ENCODE assay signal across 2 cellular contexts in genomic region chr3:12468276-12468675, GRCh38.
TF ChIP-seq lines count a peak whose summit lies in the region.

No MANE protein-coding gene starts in this region.

TF ChIP-seq in HEK293, 187 proteins besides CTCF, POLR2A, EP300 and RAD21:
- TF ChIP-seq ZNF704 (tag by site-specific recombination; IDR thresholded peaks at IDR 0.05) = no peak
- peak; percentile 29; the same call in 1 of the 2 replicates for TF ChIP-seq ZNF664 (tag by site-specific recombination; IDR thresholded peaks at IDR 0.05)

TF ChIP-seq in H1, 55 proteins besides CTCF, POLR2A, EP300 and RAD21 (continued from another document):
- TF ChIP-seq MAX (IDR thresholded peaks at IDR 0.05) = no peak
